In genomic region chr2:37555457-37555856, GRCh38 we compare ENCODE assay signal across 10 cellular contexts.
DNase-seq lines count a peak whose midpoint lies in the region; ATAC-seq, FAIRE-seq and TF ChIP-seq lines count a peak whose summit lies in the region.
"Had no signal": no experiment of that assay in that cellular context is flagged by ENCODE, and none has a peak within 500 bp of the region (broad histone marks: within the 10 kb centered on the region; RNA-seq: fewer than 3 reads in every experiment).

No MANE protein-coding gene starts in this region.

- H3K27ac ChIP-seq in HepG2 (ENCODE audit: extremely low read length, insufficient read depth, low read length) (no peak overlapping the region), vagina (no peak overlapping the region)
- H3K27ac ChIP-seq: parathyroid adenoma had no signal

- FAIRE-seq in HepG2 (lab: Jason Lieb, UNC): no peak
- FAIRE-seq: endometrium had no signal

- no TSS peak for BruUV-seq in HepG2 (replicated peaks; lab: Mats Ljungman, UMichigan)

- H3K4me1 Mint-ChIP-seq in memory B cell: peaks cover 26% of the 10 kb centered on the region

- H4K20me1 ChIP-seq in HepG2 (ENCODE audit: insufficient read depth, low read length): no peaks in the 10 kb centered on the region

- TF ChIP-seq POLR2A in HepG2 (IDR thresholded peaks at IDR 0.05; ENCODE audit: insufficient read depth in 1 of 2, low read depth in 2 of 2, low read length in 2 of 2) (no peak), vagina (IDR thresholded peaks at IDR 0.05) (no peak)

- no peak for TF ChIP-seq EP300 in HepG2 (IDR thresholded peaks at IDR 0.05; ENCODE audit: low read depth in 2 of 2, low read length in 2 of 2)
- TF ChIP-seq EP300 in HepG2 (CRISPR knock-in tag; IDR thresholded peaks at IDR 0.05; ENCODE audit: borderline replicate concordance): no peak

- H3K36me3 Mint-ChIP-seq in memory B cell: no peaks in the 10 kb centered on the region

- peak; percentile 91 for DNase-seq in NOMO-1 treated with DMSO at 0.1 percent for 48 hours (lab: John Stamatoyannopoulos, UW; ENCODE audit: unreplicated experiment)
- DNase-seq in memory B cell (ENCODE audit: low spot score in 2 of 2): peak; percentile 48 to 72
- DNase-seq in HepG2 (ENCODE audit: low spot score): no peak
- no peak for DNase-seq in HPDE6-E6E7 (ENCODE audit: extremely low spot score)
- DNase-seq in vagina (ENCODE audit: extremely low spot score in 2 of 2): no peak

- no peaks in the 10 kb centered on the region for H3K9me3 Mint-ChIP-seq in memory B cell

- H3K4me2 ChIP-seq in HepG2 (ENCODE audit: low read depth, low read length): no peak overlapping the region

- no peak overlapping the region for H3K9ac ChIP-seq in HepG2 (ENCODE audit: insufficient read depth, low read depth, low read length)
- H3K9ac ChIP-seq: parathyroid adenoma had no signal

- POLR2A ChIA-PET in HepG2 (lab: Yijun Ruan, JAX): no interaction called here

- 14% methylated on average over 5 of the region's 5 CpGs for WGBS in HepG2 (ENCODE audit: low lambda C conversion rate)

- H3K4me3 Mint-ChIP-seq in memory B cell: no peak overlapping the region

- H3K4me1 ChIP-seq in HepG2 (ENCODE audit: insufficient read depth, low read length): no peaks in the 10 kb centered on the region
- H3K4me1 ChIP-seq in vagina: no peaks in the 10 kb centered on the region
- H3K4me1 ChIP-seq: parathyroid adenoma had no signal

- no peak overlapping the region for H3K27ac Mint-ChIP-seq in memory B cell

- no peak for TF ChIP-seq RAD21 in HepG2 (CRISPR knock-in tag; IDR thresholded peaks at IDR 0.05)

- no peaks in the 10 kb centered on the region for H3K79me2 ChIP-seq in HepG2 (ENCODE audit: insufficient read depth, low read length)
- H3K79me2 ChIP-seq: parathyroid adenoma had no signal

- no peaks in the 10 kb centered on the region for H3K27me3 Mint-ChIP-seq in memory B cell

- ATAC-seq in GM21737 (IDR thresholded peaks at IDR 0.05; ENCODE audit: unreplicated experiment) (peak; percentile 49), memory B cell (ENCODE audit: low read depth) (peak; percentile 98), HepG2 (no peak), GM21529 (IDR thresholded peaks at IDR 0.05; ENCODE audit: unreplicated experiment) (no peak)

- H3K9me3 ChIP-seq in HepG2 (ENCODE audit: low read length) (no peaks in the 10 kb centered on the region), vagina (no peaks in the 10 kb centered on the region)

- H3K36me3 ChIP-seq in HepG2 (replicated peaks in 1 of 2; ENCODE audit: control insufficient read depth in 1 of 2, insufficient read depth in 2 of 2, low read length in 2 of 2) (no peaks in the 10 kb centered on the region), vagina (no peaks in the 10 kb centered on the region)

- TF ChIP-seq CTCF in HepG2 (CRISPR knock-in tag; IDR thresholded peaks at IDR 0.05) (no peak), vagina (IDR thresholded peaks at IDR 0.05) (no peak)

- H3K27me3 ChIP-seq in HepG2 (ENCODE audit: control insufficient read depth in 1 of 2, insufficient read depth in 2 of 2, low read length in 2 of 2) (peaks cover 0 to 7% of the 10 kb centered on the region in 2 experiments; a peak in 1 of 5 replicates), vagina (no peaks in the 10 kb centered on the region)

- in situ Hi-C loops in HepG2 (cut with HindIII; ENCODE audit: extremely low pct_ligation_motif_present, low pct_unique_long_range_greater_than_20kb): no loop called here

- CTCF ChIA-PET in HepG2 (lab: Yijun Ruan, JAX; ENCODE audit: low intra/inter-chr PET ratio, low total read pairs): no interaction called here

- intact Hi-C loops in HepG2 (cut with micrococcal nuclease; ENCODE audit: unreplicated experiment) (no loop called here), vagina (cut with DNase I) (no loop called here)

- H2AFZ ChIP-seq in HepG2 (ENCODE audit: low read length): no peak overlapping the region
- H2AFZ ChIP-seq: parathyroid adenoma had no signal

- H3K4me3 ChIP-seq in GM08714 (ENCODE audit: low read length) (peak overlapping the region; percentile 42; the same call in 1 of the 2 replicates), HepG2 (replicated peaks in 1 of 3; ENCODE audit: insufficient read depth in 1 of 3, low read depth in 2 of 3, low read length in 3 of 3) (no peak overlapping the region), vagina (no peak overlapping the region)

TF ChIP-seq in HepG2, 621 proteins besides CTCF, POLR2A, EP300 and RAD21:
- TF ChIP-seq, protein P1, sequence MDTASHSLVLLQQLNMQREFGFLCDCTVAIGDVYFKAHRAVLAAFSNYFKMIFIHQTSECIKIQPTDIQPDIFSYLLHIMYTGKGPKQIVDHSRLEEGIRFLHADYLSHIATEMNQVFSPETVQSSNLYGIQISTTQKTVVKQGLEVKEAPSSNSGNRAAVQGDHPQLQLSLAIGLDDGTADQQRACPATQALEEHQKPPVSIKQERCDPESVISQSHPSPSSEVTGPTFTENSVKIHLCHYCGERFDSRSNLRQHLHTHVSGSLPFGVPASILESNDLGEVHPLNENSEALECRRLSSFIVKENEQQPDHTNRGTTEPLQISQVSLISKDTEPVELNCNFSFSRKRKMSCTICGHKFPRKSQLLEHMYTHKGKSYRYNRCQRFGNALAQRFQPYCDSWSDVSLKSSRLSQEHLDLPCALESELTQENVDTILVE (CRISPR knock-in tag; IDR thresholded peaks at IDR 0.05): no peak
- no peak for TF ChIP-seq SP2 (CRISPR knock-in tag; IDR thresholded peaks at IDR 0.05)
- TF ChIP-seq ZNF136 (CRISPR knock-in tag; IDR thresholded peaks at IDR 0.05; ENCODE audit: low read depth): no peak
- no peak for TF ChIP-seq ZNF441 (CRISPR knock-in tag; IDR thresholded peaks at IDR 0.05; ENCODE audit: borderline replicate concordance)
- TF ChIP-seq ZBTB49 (CRISPR knock-in tag; IDR thresholded peaks at IDR 0.05; ENCODE audit: borderline replicate concordance): no peak
- no peak for TF ChIP-seq REXO4 (CRISPR knock-in tag; IDR thresholded peaks at IDR 0.05; ENCODE audit: borderline replicate concordance)
- no peak for TF ChIP-seq NFE2L1 (CRISPR knock-in tag; IDR thresholded peaks at IDR 0.05; ENCODE audit: borderline replicate concordance)
- TF ChIP-seq ZFP37 (CRISPR knock-in tag; IDR thresholded peaks at IDR 0.05; ENCODE audit: borderline replicate concordance): no peak
- TF ChIP-seq, protein P2, sequence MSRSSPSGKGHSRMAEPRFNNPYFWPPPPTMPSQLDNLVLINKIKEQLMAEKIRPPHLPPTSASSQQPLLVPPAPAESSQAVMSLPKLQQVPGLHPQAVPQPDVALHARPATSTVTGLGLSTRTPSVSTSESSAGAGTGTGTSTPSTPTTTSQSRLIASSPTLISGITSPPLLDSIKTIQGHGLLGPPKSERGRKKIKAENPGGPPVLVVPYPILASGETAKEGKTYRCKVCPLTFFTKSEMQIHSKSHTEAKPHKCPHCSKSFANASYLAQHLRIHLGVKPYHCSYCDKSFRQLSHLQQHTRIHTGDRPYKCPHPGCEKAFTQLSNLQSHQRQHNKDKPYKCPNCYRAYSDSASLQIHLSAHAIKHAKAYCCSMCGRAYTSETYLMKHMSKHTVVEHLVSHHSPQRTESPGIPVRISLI (CRISPR knock-in tag; IDR thresholded peaks at IDR 0.05; ENCODE audit: borderline replicate concordance): no peak
- no peak for TF ChIP-seq HOXA5 (CRISPR knock-in tag; IDR thresholded peaks at IDR 0.05)
- TF ChIP-seq ZNF619 (CRISPR knock-in tag; IDR thresholded peaks at IDR 0.05): no peak
- no peak for TF ChIP-seq NR2C2 (CRISPR knock-in tag; IDR thresholded peaks at IDR 0.05; ENCODE audit: borderline replicate concordance)
- TF ChIP-seq ZNF773 (CRISPR knock-in tag; IDR thresholded peaks at IDR 0.05; ENCODE audit: borderline replicate concordance): no peak
- TF ChIP-seq ZNF737 (CRISPR knock-in tag; IDR thresholded peaks at IDR 0.05; ENCODE audit: borderline replicate concordance): no peak
- no peak for TF ChIP-seq ATRX (CRISPR knock-in tag; IDR thresholded peaks at IDR 0.05; ENCODE audit: borderline replicate concordance)
- TF ChIP-seq ZNF800 (CRISPR knock-in tag; IDR thresholded peaks at IDR 0.05): no peak
- TF ChIP-seq U2AF1 (optimal IDR thresholded peaks at IDR 0.05; ENCODE audit: low read depth, low read length): no peak
- TF ChIP-seq TGIF2 (CRISPR knock-in tag; IDR thresholded peaks at IDR 0.05): no peak

Comparison
In these comparisons a context has a peak if more than half of its experiments do, and no peak if none do; other contexts are left out.
1. ATAC-seq: peak in GM21737 (single experiment) and memory B cell (single experiment); none in HepG2 (single experiment) and GM21529 (single experiment).
2. DNase-seq: peak in NOMO-1 treated with DMSO at 0.1 percent for 48 hours (single experiment) and memory B cell (2 of 2); none in HepG2 (single experiment), HPDE6-E6E7 (single experiment) and vagina (0 of 2).